Comparison of ENCODE assay signal across 9 cellular contexts in genomic region chr16:56658476-56658875, GRCh38. TPM values are rescaled to one million over a fixed set of nuclear protein-coding genes. Genes with fewer than 3 reads are reported as not detected.
DNase-seq lines count a peak whose midpoint lies in the region; ATAC-seq, FAIRE-seq and TF ChIP-seq lines count a peak whose summit lies in the region.
"Had no signal": no experiment of that assay in that cellular context is flagged by ENCODE, and none has a peak within 500 bp of the region (broad histone marks: within the 10 kb centered on the region; RNA-seq: fewer than 3 reads in every experiment).

No MANE protein-coding gene starts in this region.

- POLR2A ChIA-PET in CD8-positive, alpha-beta T cell (lab: Charles Lee) = interaction anchor here (1.2 to 1.5 kb wide), 2 partner anchors 15 to 57 kb away, joined by 3 to 4 read pairs; no protein-coding TSS in a partner anchor
- POLR2A ChIA-PET in H1 (lab: Charles Lee; ENCODE audit: partially characterized antibody) = interaction anchor here (0.7 to 9.1 kb wide), 5 partner anchors 11 to 51 kb away, joined by 3 to 74 read pairs (median 9); partner anchors contain the start of genes MT1E, MT1G and MT1H

- H2AK5ac ChIP-seq in H1 (ENCODE audit: low read depth, low read length) = no peak overlapping the region

- H4K8ac ChIP-seq in H1 (ENCODE audit: extremely low read depth, insufficient read depth, low read length) = no peak overlapping the region

- no peak overlapping the region for H2BK12ac ChIP-seq in H1 (ENCODE audit: low read depth, low read length)

- H3K9me3 ChIP-seq in CD8-positive, alpha-beta T cell (ENCODE audit: low read length) = no peaks in the 10 kb centered on the region
- H3K9me3 ChIP-seq in OCI-LY1 (ENCODE audit: low read length) (no peaks in the 10 kb centered on the region), H1 (ENCODE audit: insufficient read depth in 2 of 2, low read depth in 1 of 2, low read length in 1 of 2) (no peaks in the 10 kb centered on the region), osteoblast (ENCODE audit: low read depth, low read length) (no peaks in the 10 kb centered on the region)

- CTCF ChIA-PET in CD8-positive, alpha-beta T cell (lab: Charles Lee) = no interaction called here
- CTCF ChIA-PET in H1 (lab: Charles Lee; ENCODE audit: partially characterized antibody) = interaction anchor here (0.7 to 1.4 kb wide), 3 partner anchors 16 to 48 kb away, joined by 3 to 6 read pairs (median 4); no protein-coding TSS in a partner anchor

- H3K4ac ChIP-seq in H1 (replicated peaks; ENCODE audit: insufficient read length, low read depth, low read length) = no peak overlapping the region

- no peaks in the 10 kb centered on the region for H3K27me3 ChIP-seq in CD8-positive, alpha-beta T cell (ENCODE audit: insufficient read depth, low read length)
- H3K27me3 ChIP-seq in OCI-LY1 (ENCODE audit: insufficient read depth, low read length) (no peaks in the 10 kb centered on the region), H1 (replicated peaks in 1 of 4; ENCODE audit: control insufficient read depth in 3 of 4, extremely low read depth in 1 of 4, insufficient read depth in 3 of 4, low read length in 3 of 4) (peaks cover 47 to 71% (median 66%) of the 10 kb centered on the region in 4 experiments), osteoblast (ENCODE audit: insufficient read depth, low read length) (peaks cover 57% of the 10 kb centered on the region)

- H3K23me2 ChIP-seq in H1 (ENCODE audit: low read depth, low read length) = peaks cover 14% of the 10 kb centered on the region; the same call in 1 of the 2 replicates

- H4K5ac ChIP-seq in H1 (ENCODE audit: insufficient read length, low read depth, low read length) = no peak overlapping the region

- H3K4me1 Mint-ChIP-seq in CD8-positive, alpha-beta T cell (ENCODE audit: low read depth) = peaks cover 32% of the 10 kb centered on the region

- H4K20me1 ChIP-seq in OCI-LY1 (ENCODE audit: insufficient read depth, low read length) (no peaks in the 10 kb centered on the region), H1 (replicated peaks in 1 of 2; ENCODE audit: control insufficient read depth in 1 of 2, insufficient read depth in 2 of 2, low read length in 2 of 2) (peaks cover 0 to 5% of the 10 kb centered on the region in 2 experiments), osteoblast (ENCODE audit: insufficient read depth, low read length) (no peaks in the 10 kb centered on the region)

- 24% methylated on average over 5 of the region's 6 CpGs; no CpG with 5 or more reads in 1 of the 2 experiments for WGBS in H1 (ENCODE audit: extremely low coverage in 1 of 2, insufficient coverage in 1 of 2, insufficient read length in 1 of 2, insufficient replicate concordance in 2 of 2, low coverage in 1 of 2, low lambda C conversion rate in 2 of 2, missing lambda C conversion rate in 1 of 2), 2 experiments

- H3K9me2 ChIP-seq in OCI-LY1 (ENCODE audit: low read depth, low read length) = no peaks in the 10 kb centered on the region

- no peak overlapping the region; the same call in 1 of the 2 replicates for H3K9ac ChIP-seq in OCI-LY1 (ENCODE audit: low read length)
- 0 out of 7 replicates have a peak overlapping the region, but pooled peaks of 1 of the 4 experiments have one; percentile 41 for H3K9ac ChIP-seq in H1 (replicated peaks in 1 of 4; ENCODE audit: extremely low read depth in 1 of 4, low read depth in 3 of 4, low read length in 3 of 4)

- H3K23ac ChIP-seq in H1 (ENCODE audit: insufficient read length) = no peak overlapping the region

- H3F3A ChIP-seq in OCI-LY1 (ENCODE audit: insufficient read depth, low read length) = no peaks in the 10 kb centered on the region

- H3K79me2 ChIP-seq in OCI-LY1 (ENCODE audit: insufficient read depth, low read length) = no peaks in the 10 kb centered on the region
- no peaks in the 10 kb centered on the region for H3K79me2 ChIP-seq in H1 (ENCODE audit: control insufficient read depth in 1 of 2, insufficient read depth in 2 of 2, low read length in 2 of 2)
- no peaks in the 10 kb centered on the region for H3K79me2 ChIP-seq in osteoblast (ENCODE audit: insufficient read depth, low read length)

- TF ChIP-seq RAD21 in H1 (IDR thresholded peaks at IDR 0.05 in 1 of 2, conservative IDR thresholded peaks at IDR 0.05 in 1 of 2; ENCODE audit: low read depth in 2 of 2, low read length in 2 of 2) = no peak

- no peak overlapping the region for H4K91ac ChIP-seq in H1 (replicated peaks; ENCODE audit: insufficient read length, low read length)

- H3K4me3 ChIP-seq in CD8-positive, alpha-beta T cell (ENCODE audit: low read depth, low read length) = peak overlapping the region; percentile 68
- peak overlapping the region; percentile 68 for H3K4me3 ChIP-seq in OCI-LY1 (ENCODE audit: low read depth, low read length, poor library complexity, severe bottlenecking)
- H3K4me3 ChIP-seq in H1 (ENCODE audit: extremely low read depth in 1 of 4, insufficient read depth in 2 of 4, low read depth in 3 of 4, low read length in 4 of 4) = peak overlapping the region; percentile 52 to 76 (median 54)
- H3K4me3 ChIP-seq in osteoblast (ENCODE audit: insufficient read depth, low read length) = peak overlapping the region; percentile 54

- no peak overlapping the region for H2BK120ac ChIP-seq in H1 (replicated peaks; ENCODE audit: low read depth, low read length)

- H3K4me3 Mint-ChIP-seq in CD8-positive, alpha-beta T cell = peak overlapping the region; percentile 97

- H3K27ac Mint-ChIP-seq in CD8-positive, alpha-beta T cell = no peak overlapping the region

- TF ChIP-seq CTCF in CD8-positive, alpha-beta T cell (IDR thresholded peaks at IDR 0.05) = no peak
- TF ChIP-seq CTCF in OCI-LY1 (IDR thresholded peaks at IDR 0.05; ENCODE audit: low read length) (no peak), H1 (IDR thresholded peaks at IDR 0.05; ENCODE audit: control extremely low read depth in 1 of 3, insufficient read depth in 1 of 3, low read depth in 1 of 3, low read length in 3 of 3) (no peak), osteoblast (IDR thresholded peaks at IDR 0.05; ENCODE audit: extremely low read depth, low read depth, low read length) (no peak)

- no peak for ATAC-seq in CD8-positive, alpha-beta T cell
- ATAC-seq in GM21619 (IDR thresholded peaks at IDR 0.05; ENCODE audit: unreplicated experiment) (no peak), HG02884 (IDR thresholded peaks at IDR 0.05; ENCODE audit: unreplicated experiment) (no peak), GM18502 (IDR thresholded peaks at IDR 0.05; ENCODE audit: poor library complexity, unreplicated experiment) (no peak)

- no peak overlapping the region for H3K56ac ChIP-seq in H1 (replicated peaks; ENCODE audit: insufficient read length, low read depth, low read length)

- H3K14ac ChIP-seq in H1 (ENCODE audit: insufficient read length) = no peak overlapping the region

- no peaks in the 10 kb centered on the region for H3K36me3 ChIP-seq in CD8-positive, alpha-beta T cell (ENCODE audit: insufficient read depth, low read length)
- H3K36me3 ChIP-seq in OCI-LY1 (ENCODE audit: insufficient read depth, low read length) (no peaks in the 10 kb centered on the region), H1 (ENCODE audit: control insufficient read depth in 2 of 4, insufficient read depth in 4 of 4, low read length in 3 of 4) (no peaks in the 10 kb centered on the region), osteoblast (ENCODE audit: insufficient read depth, low read length) (no peaks in the 10 kb centered on the region)

- FAIRE-seq in H1 (lab: Jason Lieb, UNC) = no peak

- H3K27me3 Mint-ChIP-seq in CD8-positive, alpha-beta T cell (ENCODE audit: low read depth) = no peaks in the 10 kb centered on the region

- H3K18ac ChIP-seq in H1 (ENCODE audit: extremely low read depth, low read length) = no peak overlapping the region

- no peak overlapping the region for H2AFZ ChIP-seq in OCI-LY1 (ENCODE audit: low read length)
- H2AFZ ChIP-seq in H1 (ENCODE audit: low read length) = no peak overlapping the region
- H2AFZ ChIP-seq in osteoblast (ENCODE audit: low read length) = no peak overlapping the region

- no peak for TF ChIP-seq EP300 in H1 (IDR thresholded peaks at IDR 0.05; ENCODE audit: borderline replicate concordance in 1 of 2, low read depth in 2 of 2, low read length in 2 of 2)

- intact Hi-C loops in CD8-positive, alpha-beta T cell (cut with DNase I, micrococcal nuclease) = loop anchor here (2.0 to 5.0 kb wide), 2 partner anchors 20 to 44 kb away; no protein-coding TSS in a partner anchor

- peak overlapping the region; percentile 69 for H3K27ac ChIP-seq in CD8-positive, alpha-beta T cell (ENCODE audit: low read depth, low read length)
- H3K27ac ChIP-seq in OCI-LY1 (ENCODE audit: low read depth, low read length, poor library complexity, severe bottlenecking) (no peak overlapping the region), H1 (ENCODE audit: low read depth, low read length) (no peak overlapping the region), osteoblast (ENCODE audit: low read depth, low read length) (no peak overlapping the region)

- no peak overlapping the region for H2BK15ac ChIP-seq in H1 (ENCODE audit: low read length)

- H2BK5ac ChIP-seq in H1 (ENCODE audit: low read depth, low read length) = no peak overlapping the region

- H3K79me1 ChIP-seq in H1 (ENCODE audit: low read depth, low read length) = no peaks in the 10 kb centered on the region

- DNase-seq in CD8-positive, alpha-beta T cell = no peak
- DNase-seq in H1 (ENCODE audit: low read depth in 1 of 2, low spot score in 2 of 2) (no peak), osteoblast (ENCODE audit: insufficient read length, low spot score, missing footprints) (no peak), NCI-H82 treated with DMSO at 0.1 percent for 48 hours (lab: John Stamatoyannopoulos, UW; ENCODE audit: unreplicated experiment) (no peak)
- DNase-seq: NK-92 treated with Interleukin-12 subunit alpha and Interleukin-12 subunit beta, amount 100 ng/mL, for 24 hours had no signal

- H3K4me2 ChIP-seq in OCI-LY1 (ENCODE audit: low read length) (peak overlapping the region; percentile 83), H1 (ENCODE audit: insufficient read depth in 1 of 2, low read depth in 2 of 2, low read length in 2 of 2) (peak overlapping the region; percentile 89 to 97), osteoblast (ENCODE audit: insufficient read depth, low read length) (peak overlapping the region; percentile 71)

- peaks cover 6% of the 10 kb centered on the region for H3K36me3 Mint-ChIP-seq in CD8-positive, alpha-beta T cell

- H2BK20ac ChIP-seq in H1 (ENCODE audit: low read length) = no peak overlapping the region

- no peaks in the 10 kb centered on the region for H3K9me3 Mint-ChIP-seq in CD8-positive, alpha-beta T cell

- peaks cover 22% of the 10 kb centered on the region for H3K4me1 ChIP-seq in CD8-positive, alpha-beta T cell (ENCODE audit: insufficient read depth, low read length)
- peaks cover 14% of the 10 kb centered on the region for H3K4me1 ChIP-seq in OCI-LY1 (ENCODE audit: insufficient read depth, low read length, severe bottlenecking)
- H3K4me1 ChIP-seq in H1 (replicated peaks in 1 of 4; ENCODE audit: control insufficient read depth in 3 of 4, insufficient read depth in 4 of 4, low read length in 3 of 4) = peaks cover 0 to 13% (median 5%) of the 10 kb centered on the region in 4 experiments; a peak in 6 of 7 replicates
- peaks cover 7% of the 10 kb centered on the region for H3K4me1 ChIP-seq in osteoblast (ENCODE audit: insufficient read depth, low read length)

- no peak for TF ChIP-seq POLR2A in H1 (IDR thresholded peaks at IDR 0.05; ENCODE audit: control extremely low read depth in 1 of 2, low read depth in 2 of 2, low read length in 2 of 2)

RNA-seq across cellular contexts. Expression of gene MT1F, which starts 0.7 kb away (rescaled TPM):
- 1 to 10 TPM; 5.6 to 7.4 TPM for total RNA-seq in CD8-positive, alpha-beta T cell
- total RNA-seq in H1 (2021; fragmentation: NEBNext Ultra II Directional; extraction: Animal tissue kit (Norgen Biotek cat#: 25700)) = 5.2 and 5.9 TPM in 2 replicates
- polyA plus RNA-seq in H1 (2011; rRNA removed) = 20.8 and 28.2 TPM in 2 replicates
- polyA plus RNA-seq in H1 (2011; cell fraction: cytosol; rRNA removed) = 19.2 TPM
- 15.5 TPM for polyA plus RNA-seq in H1 (2011; cell fraction: nucleus; rRNA removed)
- 32.8 to 54.9 TPM (median 39.1 TPM) in 4 replicates for polyA plus RNA-seq in H1 (2012, experiment 1 of 2)
- polyA plus RNA-seq in H1 (2012, experiment 2 of 2) = 72.3 TPM
- polyA plus RNA-seq in H1 (2013, experiment 1 of 2) = 64.0 TPM
- polyA plus RNA-seq in H1 (2013, experiment 2 of 2) = 65.9 TPM
- polyA minus RNA-seq in H1 (2011; rRNA and poly(A)+ RNA removed) = 14.4 and 15.9 TPM in 2 replicates
- 10.0 TPM for polyA minus RNA-seq in H1 (2011; cell fraction: cytosol; rRNA and poly(A)+ RNA removed)
- polyA minus RNA-seq in H1 (2011; cell fraction: nucleus; rRNA and poly(A)+ RNA removed) = 6.6 TPM
- total RNA-seq in osteoblast = 2.1 and 3.3 TPM in 2 replicates

RNA-seq across cellular contexts. Expression of gene MT1B, which starts 6.8 kb away (rescaled TPM):
- total RNA-seq in CD8-positive, alpha-beta T cell = not detected
- total RNA-seq in H1 (2021; fragmentation: NEBNext Ultra II Directional; extraction: Animal tissue kit (Norgen Biotek cat#: 25700)) = not detected in 2 replicates
- polyA plus RNA-seq in H1 (2011; rRNA removed) = not detected in 2 replicates
- polyA plus RNA-seq in H1 (2011; cell fraction: cytosol; rRNA removed) = not detected
- not detected for polyA plus RNA-seq in H1 (2011; cell fraction: nucleus; rRNA removed)
- polyA plus RNA-seq in H1 (2012, experiment 1 of 2) = not detected in 4 replicates
- not detected for polyA plus RNA-seq in H1 (2012, experiment 2 of 2)
- polyA plus RNA-seq in H1 (2013, experiment 1 of 2) = not detected
- not detected for polyA plus RNA-seq in H1 (2013, experiment 2 of 2)
- not detected in 2 replicates for polyA minus RNA-seq in H1 (2011; rRNA and poly(A)+ RNA removed)
- not detected for polyA minus RNA-seq in H1 (2011; cell fraction: cytosol; rRNA and poly(A)+ RNA removed)
- polyA minus RNA-seq in H1 (2011; cell fraction: nucleus; rRNA and poly(A)+ RNA removed) = not detected
- total RNA-seq in osteoblast = not detected in 2 replicates

RNA-seq across cellular contexts. Expression of gene MT1G, which starts 9.4 kb away (rescaled TPM):
- not detected for total RNA-seq in CD8-positive, alpha-beta T cell
- total RNA-seq in H1 (2021; fragmentation: NEBNext Ultra II Directional; extraction: Animal tissue kit (Norgen Biotek cat#: 25700)) = 17.7 and 19.7 TPM in 2 replicates
- 515 and 909 TPM in 2 replicates for polyA plus RNA-seq in H1 (2011; rRNA removed)
- 461 TPM for polyA plus RNA-seq in H1 (2011; cell fraction: cytosol; rRNA removed)
- polyA plus RNA-seq in H1 (2011; cell fraction: nucleus; rRNA removed) = 281 TPM
- polyA plus RNA-seq in H1 (2012, experiment 1 of 2) = 282 to 660 TPM (median 308 TPM) in 4 replicates
- 1,375 TPM for polyA plus RNA-seq in H1 (2012, experiment 2 of 2)
- 553 TPM for polyA plus RNA-seq in H1 (2013, experiment 1 of 2)
- 605 TPM for polyA plus RNA-seq in H1 (2013, experiment 2 of 2)
- polyA minus RNA-seq in H1 (2011; rRNA and poly(A)+ RNA removed) = 110 and 143 TPM in 2 replicates
- polyA minus RNA-seq in H1 (2011; cell fraction: cytosol; rRNA and poly(A)+ RNA removed) = 63.0 TPM
- polyA minus RNA-seq in H1 (2011; cell fraction: nucleus; rRNA and poly(A)+ RNA removed) = 55.0 TPM
- not detected in 2 replicates for total RNA-seq in osteoblast

RNA-seq across cellular contexts. Expression of gene MT1H, which starts 11.1 kb away (rescaled TPM):
- not detected for total RNA-seq in CD8-positive, alpha-beta T cell
- 11.9 and 12.6 TPM in 2 replicates for total RNA-seq in H1 (2021; fragmentation: NEBNext Ultra II Directional; extraction: Animal tissue kit (Norgen Biotek cat#: 25700))
- polyA plus RNA-seq in H1 (2011; rRNA removed) = 95.7 and 127 TPM in 2 replicates
- 85.8 TPM for polyA plus RNA-seq in H1 (2011; cell fraction: cytosol; rRNA removed)
- 84.0 TPM for polyA plus RNA-seq in H1 (2011; cell fraction: nucleus; rRNA removed)
- polyA plus RNA-seq in H1 (2012, experiment 1 of 2) = 129 to 304 TPM (median 167 TPM) in 4 replicates
- 537 TPM for polyA plus RNA-seq in H1 (2012, experiment 2 of 2)
- 220 TPM for polyA plus RNA-seq in H1 (2013, experiment 1 of 2)
- 240 TPM for polyA plus RNA-seq in H1 (2013, experiment 2 of 2)
- polyA minus RNA-seq in H1 (2011; rRNA and poly(A)+ RNA removed) = 18.8 and 19.5 TPM in 2 replicates
- 57.0 TPM for polyA minus RNA-seq in H1 (2011; cell fraction: cytosol; rRNA and poly(A)+ RNA removed)
- polyA minus RNA-seq in H1 (2011; cell fraction: nucleus; rRNA and poly(A)+ RNA removed) = 22.4 TPM
- total RNA-seq in osteoblast = not detected in 2 replicates

RNA-seq across cellular contexts. Expression of gene MT1A, which starts 20.0 kb away (rescaled TPM):
- total RNA-seq in CD8-positive, alpha-beta T cell = not detected
- total RNA-seq in H1 (2021; fragmentation: NEBNext Ultra II Directional; extraction: Animal tissue kit (Norgen Biotek cat#: 25700)) = not detected in 2 replicates
- polyA plus RNA-seq in H1 (2011; rRNA removed) = not detected in 2 replicates
- not detected for polyA plus RNA-seq in H1 (2011; cell fraction: cytosol; rRNA removed)
- not detected for polyA plus RNA-seq in H1 (2011; cell fraction: nucleus; rRNA removed)
- polyA plus RNA-seq in H1 (2012, experiment 1 of 2) = not detected in 4 replicates
- polyA plus RNA-seq in H1 (2012, experiment 2 of 2) = not detected
- 2.4 TPM for polyA plus RNA-seq in H1 (2013, experiment 1 of 2)
- 1.4 TPM for polyA plus RNA-seq in H1 (2013, experiment 2 of 2)
- not detected in 2 replicates for polyA minus RNA-seq in H1 (2011; rRNA and poly(A)+ RNA removed)
- not detected for polyA minus RNA-seq in H1 (2011; cell fraction: cytosol; rRNA and poly(A)+ RNA removed)
- not detected for polyA minus RNA-seq in H1 (2011; cell fraction: nucleus; rRNA and poly(A)+ RNA removed)
- total RNA-seq in osteoblast = 0.59 TPM in 1 of 2 replicates, not detected in the other

Comparison
In these comparisons a context has a peak if more than half of its experiments do, and no peak if none do; other contexts are left out.
1. RNA of gene MT1G, which starts 9.4 kb away (total RNA-seq): 17.7 to 19.7 TPM in H1; not detected in CD8-positive, alpha-beta T cell and not detected in osteoblast; every median in the first group is over 10 times any median in the second.
2. Peak in every context shown above with its lines, with median percentiles within 50 percentile points of each other: H3K4me3 ChIP-seq and H3K4me2 ChIP-seq.